ENCODE assay signal across 8 cellular contexts in the genomic region with DNA sequence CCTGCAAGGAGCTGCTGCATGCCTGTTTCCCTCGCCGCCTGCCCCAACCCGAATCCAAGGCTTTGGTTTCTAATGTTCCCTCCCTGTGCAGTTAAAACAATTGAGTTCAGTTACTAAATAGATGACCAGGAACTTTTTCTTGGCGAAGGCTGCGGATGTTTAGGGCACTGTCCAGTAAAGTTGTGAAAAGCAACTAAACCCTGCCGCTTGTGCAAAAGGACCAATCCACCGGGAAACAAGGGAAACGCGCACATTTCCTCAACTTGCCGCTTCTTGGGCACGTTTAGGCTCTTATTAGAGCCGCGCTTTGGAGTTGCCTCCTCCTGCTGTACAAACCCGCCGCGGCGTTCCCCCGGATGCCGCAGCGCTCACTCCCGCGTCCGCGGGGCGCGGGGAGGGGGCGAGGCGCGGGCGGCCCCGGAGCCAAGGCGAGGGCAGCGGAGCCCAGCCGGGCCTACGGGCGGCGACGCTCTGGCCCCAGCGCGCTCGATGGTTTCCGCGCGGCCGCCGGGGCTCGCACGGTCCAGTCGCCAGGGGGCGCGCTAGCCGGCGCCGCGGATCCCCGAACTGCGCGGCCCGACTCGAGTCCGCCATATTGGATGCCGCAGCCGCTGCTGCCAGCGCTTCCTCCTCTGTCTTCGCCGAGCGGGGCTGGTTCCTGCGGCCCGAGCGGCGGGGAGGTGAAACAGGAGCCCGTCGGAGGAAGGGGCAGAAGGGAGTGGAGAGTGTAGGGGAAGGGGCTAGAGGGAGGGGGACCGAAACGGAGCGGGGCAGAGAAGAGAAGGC. TPM values are rescaled to one million over a fixed set of nuclear protein-coding genes. Genes with fewer than 3 reads are reported as not detected.
DNase-seq lines count a peak whose midpoint lies in the region; ATAC-seq and FAIRE-seq lines count a peak whose summit lies in the region.

SCAF8 (plus strand) TSS at position 593 of the 786 bp plus-strand sequence. CDS start 485 bp downstream, outside the sequence.

- H3K27ac ChIP-seq in esophagus (ENCODE audit: low read depth in 2 of 2, low read length in 1 of 2) (peak within 1 kb of the TSS; percentile 100), muscle layer of duodenum (ENCODE audit: low read length) (peak within 1 kb of the TSS; percentile 81)

- H3K4me3 ChIP-seq in esophagus (ENCODE audit: low read depth in 1 of 2, low read length in 2 of 2) (peak within 1 kb of the TSS; percentile 80 to 92), muscle layer of duodenum (ENCODE audit: low read depth in 1 of 2, low read length in 2 of 2) (peak within 1 kb of the TSS; percentile 86 to 88)

- H3K27ac Mint-ChIP-seq in activated T-cell treated with anti-CD3 and anti-CD28 coated beads, Interleukin-2, amount 50 U/mL, for 24 hours: peak within 1 kb of the TSS; percentile 97

- no peaks in the 10 kb centered on the region for H3K27me3 ChIP-seq in esophagus (ENCODE audit: control insufficient read depth in 1 of 2, insufficient read depth in 2 of 2, low read length in 2 of 2)
- no peaks in the 10 kb centered on the region for H3K27me3 ChIP-seq in muscle layer of duodenum (ENCODE audit: low read depth, low read length)

- peaks cover 41% of the 10 kb centered on the region for H3K4me1 Mint-ChIP-seq in activated T-cell treated with anti-CD3 and anti-CD28 coated beads, Interleukin-2, amount 50 U/mL, for 24 hours (ENCODE audit: low read depth)

- FAIRE-seq in HTR-8/SVneo (lab: Jason Lieb, UNC): peak; percentile 60

- H3K9me3 Mint-ChIP-seq in activated T-cell treated with anti-CD3 and anti-CD28 coated beads, Interleukin-2, amount 50 U/mL, for 24 hours: no peaks in the 10 kb centered on the region

- no peaks in the 10 kb centered on the region for H3K27me3 Mint-ChIP-seq in activated T-cell treated with anti-CD3 and anti-CD28 coated beads, Interleukin-2, amount 50 U/mL, for 24 hours

- peak within 1 kb of the TSS; percentile 87 for H3K4me3 Mint-ChIP-seq in activated T-cell treated with anti-CD3 and anti-CD28 coated beads, Interleukin-2, amount 50 U/mL, for 24 hours

- peaks cover 32% of the 10 kb centered on the region for H3K36me3 Mint-ChIP-seq in activated T-cell treated with anti-CD3 and anti-CD28 coated beads, Interleukin-2, amount 50 U/mL, for 24 hours (ENCODE audit: low read depth)

- peaks cover 3 to 4% of the 10 kb centered on the region in 2 donors for H3K4me1 ChIP-seq in esophagus (ENCODE audit: control insufficient read depth in 2 of 2, insufficient read depth in 2 of 2, low read length in 1 of 2)
- peaks cover 4 to 41% of the 10 kb centered on the region in 2 donors for H3K4me1 ChIP-seq in muscle layer of duodenum (ENCODE audit: control insufficient read depth in 1 of 2, insufficient read depth in 2 of 2, low read length in 2 of 2)

- ATAC-seq in GM21381 (IDR thresholded peaks at IDR 0.05; ENCODE audit: unreplicated experiment): peak; percentile 79

- DNase-seq in DMS153 (lab: John Stamatoyannopoulos, UW) (peak; percentile 9), HTR-8/SVneo (ENCODE audit: insufficient read length, low spot score) (peak; percentile 75), OCI-M2 (lab: John Stamatoyannopoulos, UW; ENCODE audit: unreplicated experiment) (peak; percentile 38)
- peak; percentile 94 for DNase-seq in activated T-cell treated with anti-CD3 and anti-CD28 coated beads, Interleukin-2, amount 50 U/mL, for 24 hours
- peak; percentile 62 to 79 for DNase-seq in stimulated activated CD8-positive, alpha-beta memory T cell treated with anti-CD3 and anti-CD28 coated beads, Interleukin-7, amount 100 ng/mL, for 4 hours (ENCODE audit: low read depth in 2 of 2)

- H3K9me3 ChIP-seq in esophagus (ENCODE audit: control insufficient read depth in 2 of 2, insufficient read depth in 1 of 2, low read depth in 1 of 2, low read length in 1 of 2) (peaks cover 0 to 2% of the 10 kb centered on the region in 2 donors), muscle layer of duodenum (ENCODE audit: control insufficient read depth in 1 of 2, low read length in 2 of 2) (no peaks in the 10 kb centered on the region)

- WGBS in esophagus, 2 donors: 0% methylated on average over 52 to 76 of the region's 76 CpGs

- peaks cover 0 to 5% of the 10 kb centered on the region in 2 donors for H3K36me3 ChIP-seq in esophagus (ENCODE audit: control insufficient read depth in 2 of 2, insufficient read depth in 2 of 2, low read length in 1 of 2)
- peaks cover 0 to 10% of the 10 kb centered on the region in 2 donors for H3K36me3 ChIP-seq in muscle layer of duodenum (ENCODE audit: control insufficient read depth in 1 of 2, insufficient read depth in 2 of 2, low read length in 2 of 2)

RNA-seq across cellular contexts. Expression of gene SCAF8, which starts in this region (rescaled TPM):
- 10 to 100 TPM in 1 of 2 donors, 1 to 10 TPM in 1; 9.1 to 10.2 TPM for polyA plus RNA-seq in esophagus

Comparison
In these comparisons a context has a peak if more than half of its experiments do, and no peak if none do; other contexts are left out.
1. Peak in every context shown above with its lines: DNase-seq, ATAC-seq, H3K4me3 ChIP-seq and H3K27ac ChIP-seq.
2. DNase-seq: peak in every context shown above with its lines; median percentile 94 in activated T-cell treated with anti-CD3 and anti-CD28 coated beads, Interleukin-2, amount 50 U/mL, for 24 hours; 75 in HTR-8/SVneo; 70 in stimulated activated CD8-positive, alpha-beta memory T cell treated with anti-CD3 and anti-CD28 coated beads, Interleukin-7, amount 100 ng/mL, for 4 hours; 38 in OCI-M2; 9 in DMS153.